Comparison of ENCODE assay signal across 8 cellular contexts in the genomic region with DNA sequence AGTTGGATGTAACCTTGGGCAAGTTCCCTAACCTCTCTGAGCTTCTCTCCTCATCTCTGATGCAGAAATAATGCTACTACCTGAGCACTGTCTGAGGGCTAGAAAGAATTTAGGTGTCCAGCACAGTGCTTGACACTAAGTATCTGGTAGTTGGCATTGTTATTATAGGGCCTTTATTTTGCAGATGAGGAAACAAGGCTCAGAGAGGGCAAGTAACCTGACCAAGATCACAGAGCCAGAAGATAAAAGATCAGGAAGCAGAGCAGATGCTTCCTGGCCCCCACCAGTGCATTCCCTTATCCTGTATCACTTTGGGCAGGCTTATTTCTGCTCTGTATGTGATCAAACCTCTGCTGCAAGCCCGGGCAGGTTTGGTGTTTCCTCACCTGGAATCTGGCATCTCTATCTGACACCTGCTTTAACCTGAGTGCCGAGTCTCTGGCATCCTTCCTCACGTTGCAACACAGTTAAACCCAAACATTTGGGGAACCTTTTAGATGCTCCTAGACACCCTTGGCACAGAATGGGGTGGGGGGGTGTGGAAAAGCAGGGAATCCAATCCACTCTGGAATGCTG.
A peak's percentile ranks its signal among the peaks of the same experiment; 100 is the strongest.
DNase-seq lines count a peak whose midpoint lies in the region; ATAC-seq, FAIRE-seq and TF ChIP-seq lines count a peak whose summit lies in the region.

No MANE protein-coding gene starts in this region.

- H3K27me3 Mint-ChIP-seq in activated naive CD4-positive, alpha-beta T cell treated with anti-CD3 and anti-CD28 coated beads for 36 hours (ENCODE audit: low read depth) = no peaks in the 10 kb centered on the region
- H3K27me3 Mint-ChIP-seq in glutamatergic neuron (ENCODE audit: unreplicated experiment) (peaks cover 3% of the 10 kb centered on the region), type B pancreatic cell (peaks cover 3% of the 10 kb centered on the region)

- no peaks in the 10 kb centered on the region for H3K36me3 Mint-ChIP-seq in activated naive CD4-positive, alpha-beta T cell treated with anti-CD3 and anti-CD28 coated beads for 36 hours (ENCODE audit: low read depth)
- H3K36me3 Mint-ChIP-seq in activated naive CD4-positive, alpha-beta T cell treated with anti-CD3 and anti-CD28 coated beads, Interleukin-2, amount 50 U/mL, for 72 hours = no peaks in the 10 kb centered on the region
- no peaks in the 10 kb centered on the region for H3K36me3 Mint-ChIP-seq in glutamatergic neuron (ENCODE audit: unreplicated experiment)
- peaks cover 4% of the 10 kb centered on the region for H3K36me3 Mint-ChIP-seq in type B pancreatic cell

- H3K27me3 ChIP-seq in SJCRH30 = no peaks in the 10 kb centered on the region

- H3K4me1 ChIP-seq in SJCRH30 = no peaks in the 10 kb centered on the region

- no peaks in the 10 kb centered on the region; the same call in 1 of the 2 replicates for H3K9me3 ChIP-seq in SJCRH30 (replicated peaks)

- intact Hi-C loops in activated naive CD4-positive, alpha-beta T cell treated with anti-CD3 and anti-CD28 coated beads for 36 hours (cut with micrococcal nuclease) = loop anchor here (1.0 to 10.0 kb wide), 8 partner anchors 18 to 811 kb away; partner anchors contain the start of genes CLIP4, TRMT61B and WDR43

- H3K36me3 ChIP-seq in SJCRH30 = no peaks in the 10 kb centered on the region

- H3K4me1 Mint-ChIP-seq in activated naive CD4-positive, alpha-beta T cell treated with anti-CD3 and anti-CD28 coated beads for 36 hours (ENCODE audit: low read depth) = peaks cover 8% of the 10 kb centered on the region
- H3K4me1 Mint-ChIP-seq in glutamatergic neuron (ENCODE audit: low read depth, unreplicated experiment) (no peaks in the 10 kb centered on the region), type B pancreatic cell (ENCODE audit: unreplicated experiment) (peaks cover 4% of the 10 kb centered on the region)

- H3K4me3 ChIP-seq in SJCRH30 = peak overlapping the region; percentile 64

- H3K27ac ChIP-seq in SJCRH30 = no peak overlapping the region

- peaks cover 1% of the 10 kb centered on the region for H3K9me3 Mint-ChIP-seq in activated naive CD4-positive, alpha-beta T cell treated with anti-CD3 and anti-CD28 coated beads for 36 hours
- no peaks in the 10 kb centered on the region for H3K9me3 Mint-ChIP-seq in activated naive CD4-positive, alpha-beta T cell treated with anti-CD3 and anti-CD28 coated beads, Interleukin-2, amount 50 U/mL, for 72 hours
- H3K9me3 Mint-ChIP-seq in glutamatergic neuron (ENCODE audit: unreplicated experiment) (peaks cover 3% of the 10 kb centered on the region), type B pancreatic cell (no peaks in the 10 kb centered on the region)

- no peak for TF ChIP-seq CTCF in glutamatergic neuron (IDR thresholded peaks at IDR 0.05; ENCODE audit: partially characterized antibody, unreplicated experiment)
- TF ChIP-seq CTCF in type B pancreatic cell (conservative IDR thresholded peaks at IDR 0.05) = no peak

- CTCF ChIA-PET in activated naive CD4-positive, alpha-beta T cell treated with anti-CD3 and anti-CD28 coated beads for 36 hours (lab: Charles Lee) = interaction anchor here (0.5 to 3.1 kb wide), 17 partner anchors 8 to 677 kb away, joined by 3 to 21 read pairs (median 4); no protein-coding TSS in a partner anchor

- H3K27ac Mint-ChIP-seq in activated naive CD4-positive, alpha-beta T cell treated with anti-CD3 and anti-CD28 coated beads for 36 hours = no peak overlapping the region
- no peak overlapping the region for H3K27ac Mint-ChIP-seq in activated naive CD4-positive, alpha-beta T cell treated with anti-CD3 and anti-CD28 coated beads, Interleukin-2, amount 50 U/mL, for 72 hours
- peak overlapping the region; percentile 3 for H3K27ac Mint-ChIP-seq in glutamatergic neuron (ENCODE audit: unreplicated experiment)
- peak overlapping the region; percentile 79 for H3K27ac Mint-ChIP-seq in type B pancreatic cell

- H3K4me3 Mint-ChIP-seq in activated naive CD4-positive, alpha-beta T cell treated with anti-CD3 and anti-CD28 coated beads for 36 hours = peak overlapping the region; percentile 83
- H3K4me3 Mint-ChIP-seq in glutamatergic neuron (ENCODE audit: unreplicated experiment) (peak overlapping the region; percentile 88), type B pancreatic cell (peak overlapping the region; percentile 92)

- no peak for ATAC-seq in activated naive CD4-positive, alpha-beta T cell treated with anti-CD3 and anti-CD28 coated beads, Interleukin-2, amount 50 U/mL, for 72 hours

- FAIRE-seq in GM12891 (lab: Jason Lieb, UNC) = no peak

- no peak for DNase-seq in activated naive CD4-positive, alpha-beta T cell treated with anti-CD3 and anti-CD28 coated beads for 36 hours
- DNase-seq in activated naive CD4-positive, alpha-beta T cell treated with anti-CD3 and anti-CD28 coated beads, Interleukin-2, amount 50 U/mL, for 72 hours (ENCODE audit: low spot score in 2 of 2) = no peak
- DNase-seq in SJCRH30 (no peak), glutamatergic neuron (no peak), type B pancreatic cell (ENCODE audit: extremely low spot score, unreplicated experiment) (no peak), GM12891 (ENCODE audit: insufficient read length, low spot score) (no peak), activated gamma-delta T cell treated with Interleukin-2 at 50 U/mL for 16 hours (no peak)
- no peak for DNase-seq in effector CD8-positive, alpha-beta T cell (lab: John Stamatoyannopoulos, UW)

- no peak for TF ChIP-seq POLR2A in GM12891 (IDR thresholded peaks at IDR 0.05; ENCODE audit: low read depth, low read length)

TF ChIP-seq in GM12891, 5 proteins besides CTCF, POLR2A, EP300 and RAD21:
- TF ChIP-seq PAX5 (IDR thresholded peaks at IDR 0.05; ENCODE audit: insufficient read depth, low read length, severe bottlenecking) (no peak), TAF1 (IDR thresholded peaks at IDR 0.05; ENCODE audit: low read depth, low read length) (no peak), SPI1 (IDR thresholded peaks at IDR 0.05; ENCODE audit: low read depth, low read length) (no peak), POLR2AphosphoS5 (IDR thresholded peaks at IDR 0.05; ENCODE audit: low read depth, low read length) (no peak), POU2F2 (IDR thresholded peaks at IDR 0.05; ENCODE audit: low read depth, low read length) (no peak)

Comparison
In these comparisons a context has a peak if more than half of its experiments do, and no peak if none do; other contexts are left out.
1. H3K27ac Mint-ChIP-seq: peak in glutamatergic neuron (single experiment) and type B pancreatic cell (single experiment); none in activated naive CD4-positive, alpha-beta T cell treated with anti-CD3 and anti-CD28 coated beads for 36 hours (single experiment) and activated naive CD4-positive, alpha-beta T cell treated with anti-CD3 and anti-CD28 coated beads, Interleukin-2, amount 50 U/mL, for 72 hours (0 of 2).
2. Peak in every context shown above with its lines, with median percentiles within 50 percentile points of each other: H3K4me3 Mint-ChIP-seq.